In genomic region chr20:58650776-58651547, GRCh38 we compare ENCODE assay signal across 8 cellular contexts. TPM values are rescaled to one million over a fixed set of nuclear protein-coding genes. Genes with fewer than 3 reads are reported as not detected.
DNase-seq lines count a peak whose midpoint lies in the region; ATAC-seq and TF ChIP-seq lines count a peak whose summit lies in the region.

A gene with protein sequence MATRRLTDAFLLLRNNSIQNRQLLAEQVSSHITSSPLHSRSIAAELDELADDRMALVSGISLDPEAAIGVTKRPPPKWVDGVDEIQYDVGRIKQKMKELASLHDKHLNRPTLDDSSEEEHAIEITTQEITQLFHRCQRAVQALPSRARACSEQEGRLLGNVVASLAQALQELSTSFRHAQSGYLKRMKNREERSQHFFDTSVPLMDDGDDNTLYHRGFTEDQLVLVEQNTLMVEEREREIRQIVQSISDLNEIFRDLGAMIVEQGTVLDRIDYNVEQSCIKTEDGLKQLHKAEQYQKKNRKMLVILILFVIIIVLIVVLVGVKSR (plus strand): TSS chr20:58651283. CDS start chr20:58652007, 724 bp downstream.

- peaks cover 26% of the 10 kb centered on the region for H3K79me2 ChIP-seq in parathyroid adenoma

- H3K27ac Mint-ChIP-seq in activated naive CD8-positive, alpha-beta T cell treated with anti-CD3 and anti-CD28 coated beads, Interleukin-2, amount 50 U/mL, for 24 hours, result peak within 1 kb of the TSS; percentile 99

- intact Hi-C loops in Right ventricle myocardium superior (cut with DNase I) (no loop called here), tibial artery (cut with DNase I; ENCODE audit: low total_unique reads) (loop anchor here (1.0 to 2.0 kb wide), 2 partner anchors 41 to 414 kb away; partner anchors contain the start of gene NPEPL1)

- peaks cover 35% of the 10 kb centered on the region for H3K4me1 Mint-ChIP-seq in activated naive CD8-positive, alpha-beta T cell treated with anti-CD3 and anti-CD28 coated beads, Interleukin-2, amount 50 U/mL, for 24 hours

- peak within 1 kb of the TSS; percentile 65 for H3K9ac ChIP-seq in parathyroid adenoma

- H3K4me3 Mint-ChIP-seq in activated naive CD8-positive, alpha-beta T cell treated with anti-CD3 and anti-CD28 coated beads, Interleukin-2, amount 50 U/mL, for 24 hours, result peak within 1 kb of the TSS; percentile 99

- peak within 1 kb of the TSS; percentile 98 for H2AFZ ChIP-seq in parathyroid adenoma

- TF ChIP-seq CTCF in parathyroid adenoma (IDR thresholded peaks at IDR 0.05) (peak; percentile 66), tibial artery (IDR thresholded peaks at IDR 0.05) (peak; percentile 49 to 68)

- H3K27me3 Mint-ChIP-seq in activated naive CD8-positive, alpha-beta T cell treated with anti-CD3 and anti-CD28 coated beads, Interleukin-2, amount 50 U/mL, for 24 hours, result no peaks in the 10 kb centered on the region

- H3K4me1 ChIP-seq in parathyroid adenoma (peaks cover 8% of the 10 kb centered on the region), tibial artery (peaks cover 0 to 66% (median 42%) of the 10 kb centered on the region in 4 donors)

- H3K4me2 ChIP-seq in parathyroid adenoma (ENCODE audit: low read length), result peak within 1 kb of the TSS; percentile 98

- H3K4me3 ChIP-seq in GM08714 (ENCODE audit: low read length) (peak within 1 kb of the TSS; percentile 89), parathyroid adenoma (ENCODE audit: low read depth, low read length) (peak within 1 kb of the TSS; percentile 85), tibial artery (peak within 1 kb of the TSS; percentile 72 to 92)

- no peaks in the 10 kb centered on the region for H3K36me3 ChIP-seq in parathyroid adenoma (ENCODE audit: control insufficient read depth, insufficient read depth, low read length)
- H3K36me3 ChIP-seq in tibial artery, result no peaks in the 10 kb centered on the region

- H3K9me3 Mint-ChIP-seq in activated naive CD8-positive, alpha-beta T cell treated with anti-CD3 and anti-CD28 coated beads, Interleukin-2, amount 50 U/mL, for 24 hours, result no peaks in the 10 kb centered on the region

- H3K36me3 Mint-ChIP-seq in activated naive CD8-positive, alpha-beta T cell treated with anti-CD3 and anti-CD28 coated beads, Interleukin-2, amount 50 U/mL, for 24 hours (ENCODE audit: low read depth), result peaks cover 23% of the 10 kb centered on the region

- peak within 1 kb of the TSS; percentile 89 for H3K27ac ChIP-seq in parathyroid adenoma
- peak within 1 kb of the TSS; percentile 88 to 91 for H3K27ac ChIP-seq in tibial artery

- ATAC-seq in HG02610 (IDR thresholded peaks at IDR 0.05; ENCODE audit: unreplicated experiment), result peak; percentile 70
- peak; percentile 90 for ATAC-seq in activated naive CD8-positive, alpha-beta T cell treated with anti-CD3 and anti-CD28 coated beads, Interleukin-2, amount 50 U/mL, for 24 hours
- peak; percentile 97 for ATAC-seq in Right ventricle myocardium superior (ENCODE audit: poor library complexity)

- H3K27me3 ChIP-seq in parathyroid adenoma (ENCODE audit: control insufficient read depth, insufficient read depth, low read length) (no peaks in the 10 kb centered on the region), tibial artery (no peaks in the 10 kb centered on the region)

- peak; percentile 92 for DNase-seq in NCI-H1105 (lab: John Stamatoyannopoulos, UW)
- DNase-seq in SW 1271 (lab: John Stamatoyannopoulos, UW), result peak; percentile 93 to 94
- DNase-seq in activated naive CD8-positive, alpha-beta T cell treated with anti-CD3 and anti-CD28 coated beads, Interleukin-2, amount 50 U/mL, for 24 hours, result peak; percentile 90
- peak; percentile 93 for DNase-seq in Right ventricle myocardium superior
- DNase-seq in tibial artery, result peak; percentile 87 to 92

- H3K9me3 ChIP-seq in parathyroid adenoma (ENCODE audit: control insufficient read depth, low read length), result no peaks in the 10 kb centered on the region
- H3K9me3 ChIP-seq in tibial artery, result no peaks in the 10 kb centered on the region

RNA-seq across cellular contexts. Expression of the gene that starts here (rescaled TPM):
- total RNA-seq in Right ventricle myocardium superior, result 21.8 TPM

Comparison
In these comparisons a context has a peak if more than half of its experiments do, and no peak if none do; other contexts are left out.
1. Peak in every context shown above with its lines: DNase-seq, ATAC-seq, H3K4me3 ChIP-seq and H3K27ac ChIP-seq.